1 cellular context compared by ENCODE assay signal in the genomic region with DNA sequence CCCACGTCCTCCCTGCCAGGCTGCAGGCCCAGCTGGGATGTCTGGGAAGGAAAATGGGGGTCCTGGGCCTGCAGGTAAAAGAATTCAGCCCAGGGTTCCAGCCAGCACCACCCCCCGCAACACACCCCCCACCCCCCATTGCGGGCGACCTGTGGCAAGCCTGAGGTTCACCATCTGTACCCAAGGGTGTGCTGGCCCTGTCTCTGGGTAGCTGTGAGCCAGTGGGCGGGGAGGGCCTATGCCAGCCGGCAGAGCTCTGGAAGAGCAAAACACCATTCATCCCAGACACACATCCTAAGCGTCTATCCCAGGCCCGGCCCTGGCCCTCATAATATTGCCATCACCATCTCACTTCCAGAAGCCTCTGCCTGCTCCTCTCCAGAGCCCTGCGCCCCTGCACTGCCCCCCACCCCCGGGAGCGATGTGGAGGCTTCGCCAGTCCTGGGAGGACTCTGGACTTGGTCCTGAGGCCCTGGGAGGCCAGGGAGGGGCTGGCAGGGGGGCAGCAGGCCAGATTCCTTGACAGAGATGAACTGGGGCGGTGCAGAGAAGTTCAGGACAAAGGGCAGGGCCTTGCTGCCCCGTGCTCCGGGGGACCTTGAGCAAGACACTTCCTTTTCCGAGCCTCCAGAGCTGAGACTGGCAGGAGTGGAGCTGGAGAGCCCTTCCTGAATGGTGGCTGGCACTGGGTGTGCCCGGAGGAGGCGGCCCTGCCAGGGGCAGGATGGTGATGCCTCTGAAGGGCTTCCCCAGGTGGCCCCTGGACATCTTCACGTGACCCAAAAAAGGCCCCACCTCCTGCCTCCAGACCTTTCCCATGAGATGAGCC.
TF ChIP-seq lines count a peak whose summit lies in the region.

No MANE protein-coding gene starts in this region.

TF ChIP-seq in HepG2, 621 proteins besides CTCF, POLR2A, EP300 and RAD21 (continued from another document):
- TF ChIP-seq, protein P1, sequence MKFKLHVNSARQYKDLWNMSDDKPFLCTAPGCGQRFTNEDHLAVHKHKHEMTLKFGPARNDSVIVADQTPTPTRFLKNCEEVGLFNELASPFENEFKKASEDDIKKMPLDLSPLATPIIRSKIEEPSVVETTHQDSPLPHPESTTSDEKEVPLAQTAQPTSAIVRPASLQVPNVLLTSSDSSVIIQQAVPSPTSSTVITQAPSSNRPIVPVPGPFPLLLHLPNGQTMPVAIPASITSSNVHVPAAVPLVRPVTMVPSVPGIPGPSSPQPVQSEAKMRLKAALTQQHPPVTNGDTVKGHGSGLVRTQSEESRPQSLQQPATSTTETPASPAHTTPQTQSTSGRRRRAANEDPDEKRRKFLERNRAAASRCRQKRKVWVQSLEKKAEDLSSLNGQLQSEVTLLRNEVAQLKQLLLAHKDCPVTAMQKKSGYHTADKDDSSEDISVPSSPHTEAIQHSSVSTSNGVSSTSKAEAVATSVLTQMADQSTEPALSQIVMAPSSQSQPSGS (CRISPR knock-in tag; IDR thresholded peaks at IDR 0.05), result peak; percentile 63; the same call in 1 of the 2 replicates
- TF ChIP-seq ZNF224 (CRISPR knock-in tag; IDR thresholded peaks at IDR 0.05) (no peak), ESRRA (CRISPR knock-in tag; IDR thresholded peaks at IDR 0.05; ENCODE audit: low read depth) (peak; percentile 91), ELF1 (CRISPR knock-in tag; IDR thresholded peaks at IDR 0.05) (peak; percentile 57), STAG1 (CRISPR knock-in tag; IDR thresholded peaks at IDR 0.05) (peak; percentile 17; the same call in 1 of the 2 replicates), NONO (IDR thresholded peaks at IDR 0.05) (no peak), NONO (CRISPR knock-in tag; conservative IDR thresholded peaks at IDR 0.05) (peak; percentile 96), ZNF589 (CRISPR knock-in tag; conservative IDR thresholded peaks at IDR 0.05) (peak; percentile 67; the same call in 1 of the 2 replicates), ZSCAN25 (CRISPR knock-in tag; IDR thresholded peaks at IDR 0.05) (peak; percentile 97), ZNF776 (CRISPR knock-in tag; IDR thresholded peaks at IDR 0.05) (peak; percentile 61; the same call in 1 of the 2 replicates), ZNF747 (CRISPR knock-in tag; IDR thresholded peaks at IDR 0.05; ENCODE audit: borderline replicate concordance) (peak; percentile 60; the same call in 1 of the 2 replicates), MYC (CRISPR knock-in tag; IDR thresholded peaks at IDR 0.05; ENCODE audit: borderline replicate concordance) (peak; percentile 88), ZNF329 (CRISPR knock-in tag; IDR thresholded peaks at IDR 0.05; ENCODE audit: low read depth) (0 out of 2 replicates have a peak, but pooled peaks have one; percentile 5), REXO4 (CRISPR knock-in tag; IDR thresholded peaks at IDR 0.05; ENCODE audit: borderline replicate concordance) (no peak), ZBTB42 (CRISPR knock-in tag; IDR thresholded peaks at IDR 0.05) (peak; percentile 78; the same call in 1 of the 2 replicates), POLR2G (IDR thresholded peaks at IDR 0.05; ENCODE audit: low read depth, low read length) (peak; percentile 80), YY1 (IDR thresholded peaks at IDR 0.05; ENCODE audit: insufficient read depth, insufficient replicate concordance, low read depth, low read length) (peak; percentile 44), MEIS1 (CRISPR knock-in tag; IDR thresholded peaks at IDR 0.05; ENCODE audit: borderline replicate concordance) (peak; percentile 80; the same call in 1 of the 2 replicates), ZBTB7B (CRISPR knock-in tag; IDR thresholded peaks at IDR 0.05) (peak; percentile 94), ASH2L (IDR thresholded peaks at IDR 0.05; ENCODE audit: insufficient read length, low read depth, low read length) (no peak), ZSCAN22 (CRISPR knock-in tag; IDR thresholded peaks at IDR 0.05) (no peak), KLF6 (CRISPR knock-in tag; IDR thresholded peaks at IDR 0.05) (peak; percentile 52; the same call in 1 of the 2 replicates)
- TF ChIP-seq, protein P2, sequence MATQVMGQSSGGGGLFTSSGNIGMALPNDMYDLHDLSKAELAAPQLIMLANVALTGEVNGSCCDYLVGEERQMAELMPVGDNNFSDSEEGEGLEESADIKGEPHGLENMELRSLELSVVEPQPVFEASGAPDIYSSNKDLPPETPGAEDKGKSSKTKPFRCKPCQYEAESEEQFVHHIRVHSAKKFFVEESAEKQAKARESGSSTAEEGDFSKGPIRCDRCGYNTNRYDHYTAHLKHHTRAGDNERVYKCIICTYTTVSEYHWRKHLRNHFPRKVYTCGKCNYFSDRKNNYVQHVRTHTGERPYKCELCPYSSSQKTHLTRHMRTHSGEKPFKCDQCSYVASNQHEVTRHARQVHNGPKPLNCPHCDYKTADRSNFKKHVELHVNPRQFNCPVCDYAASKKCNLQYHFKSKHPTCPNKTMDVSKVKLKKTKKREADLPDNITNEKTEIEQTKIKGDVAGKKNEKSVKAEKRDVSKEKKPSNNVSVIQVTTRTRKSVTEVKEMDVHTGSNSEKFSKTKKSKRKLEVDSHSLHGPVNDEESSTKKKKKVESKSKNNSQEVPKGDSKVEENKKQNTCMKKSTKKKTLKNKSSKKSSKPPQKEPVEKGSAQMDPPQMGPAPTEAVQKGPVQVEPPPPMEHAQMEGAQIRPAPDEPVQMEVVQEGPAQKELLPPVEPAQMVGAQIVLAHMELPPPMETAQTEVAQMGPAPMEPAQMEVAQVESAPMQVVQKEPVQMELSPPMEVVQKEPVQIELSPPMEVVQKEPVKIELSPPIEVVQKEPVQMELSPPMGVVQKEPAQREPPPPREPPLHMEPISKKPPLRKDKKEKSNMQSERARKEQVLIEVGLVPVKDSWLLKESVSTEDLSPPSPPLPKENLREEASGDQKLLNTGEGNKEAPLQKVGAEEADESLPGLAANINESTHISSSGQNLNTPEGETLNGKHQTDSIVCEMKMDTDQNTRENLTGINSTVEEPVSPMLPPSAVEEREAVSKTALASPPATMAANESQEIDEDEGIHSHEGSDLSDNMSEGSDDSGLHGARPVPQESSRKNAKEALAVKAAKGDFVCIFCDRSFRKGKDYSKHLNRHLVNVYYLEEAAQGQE (IDR thresholded peaks at IDR 0.05; ENCODE audit: borderline replicate concordance in 1 of 2, low read depth in 1 of 2, low read length in 2 of 2), result peak in 1 of 2 experiments; percentile 70; a peak in 2 of 4 replicates
- TF ChIP-seq, protein P3, sequence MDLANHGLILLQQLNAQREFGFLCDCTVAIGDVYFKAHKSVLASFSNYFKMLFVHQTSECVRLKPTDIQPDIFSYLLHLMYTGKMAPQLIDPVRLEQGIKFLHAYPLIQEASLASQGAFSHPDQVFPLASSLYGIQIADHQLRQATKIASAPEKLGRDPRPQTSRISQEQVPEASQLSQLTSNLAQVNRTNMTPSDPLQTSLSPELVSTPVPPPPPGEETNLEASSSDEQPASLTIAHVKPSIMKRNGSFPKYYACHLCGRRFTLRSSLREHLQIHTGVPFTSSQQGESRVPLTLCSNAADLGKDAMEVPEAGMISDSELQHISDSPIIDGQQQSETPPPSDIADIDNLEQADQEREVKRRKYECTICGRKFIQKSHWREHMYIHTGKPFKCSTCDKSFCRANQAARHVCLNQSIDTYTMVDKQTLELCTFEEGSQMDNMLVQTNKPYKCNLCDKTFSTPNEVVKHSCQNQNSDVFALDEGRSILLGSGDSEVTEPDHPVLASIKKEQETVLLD (CRISPR knock-in tag; IDR thresholded peaks at IDR 0.05; ENCODE audit: low read depth), result peak; percentile 25; the same call in 1 of the 2 replicates
- TF ChIP-seq, protein P4, sequence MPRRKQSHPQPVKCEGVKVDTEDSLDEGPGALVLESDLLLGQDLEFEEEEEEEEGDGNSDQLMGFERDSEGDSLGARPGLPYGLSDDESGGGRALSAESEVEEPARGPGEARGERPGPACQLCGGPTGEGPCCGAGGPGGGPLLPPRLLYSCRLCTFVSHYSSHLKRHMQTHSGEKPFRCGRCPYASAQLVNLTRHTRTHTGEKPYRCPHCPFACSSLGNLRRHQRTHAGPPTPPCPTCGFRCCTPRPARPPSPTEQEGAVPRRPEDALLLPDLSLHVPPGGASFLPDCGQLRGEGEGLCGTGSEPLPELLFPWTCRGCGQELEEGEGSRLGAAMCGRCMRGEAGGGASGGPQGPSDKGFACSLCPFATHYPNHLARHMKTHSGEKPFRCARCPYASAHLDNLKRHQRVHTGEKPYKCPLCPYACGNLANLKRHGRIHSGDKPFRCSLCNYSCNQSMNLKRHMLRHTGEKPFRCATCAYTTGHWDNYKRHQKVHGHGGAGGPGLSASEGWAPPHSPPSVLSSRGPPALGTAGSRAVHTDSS (CRISPR knock-in tag; conservative IDR thresholded peaks at IDR 0.05), result no peak
